8 cellular contexts compared by ENCODE assay signal in genomic region chr19:3056454-3057016, GRCh38. TPM values are rescaled to one million over a fixed set of nuclear protein-coding genes. Genes with fewer than 3 reads are reported as not detected.
A peak's percentile ranks its signal among the peaks of the same experiment; 100 is the strongest.
DNase-seq lines count a peak whose midpoint lies in the region; ATAC-seq and TF ChIP-seq lines count a peak whose summit lies in the region.
"Had no signal": no experiment of that assay in that cellular context is flagged by ENCODE, and none has a peak within 500 bp of the region (broad histone marks: within the 10 kb centered on the region; RNA-seq: fewer than 3 reads in every experiment).

No MANE protein-coding gene starts in this region.

- no peak overlapping the region for H2BK5ac ChIP-seq in trophoblast cell (ENCODE audit: low read depth, low read length, poor library complexity)

- peaks cover 11 to 20% of the 10 kb centered on the region in 2 experiments for H3K4me1 ChIP-seq in trophoblast cell (ENCODE audit: control insufficient read depth in 1 of 2, insufficient read depth in 2 of 2, low read length in 2 of 2)

- H2BK120ac ChIP-seq in trophoblast cell (ENCODE audit: insufficient read depth, low read length, poor library complexity) = no peak overlapping the region

- no peak overlapping the region for H3K9ac ChIP-seq in trophoblast cell (ENCODE audit: low read length)

- no peak overlapping the region for H3K27ac ChIP-seq in trophoblast cell (ENCODE audit: low read depth, low read length)

- no peak overlapping the region for H4K12ac ChIP-seq in trophoblast cell (ENCODE audit: low read depth, low read length)

- no peak for ATAC-seq in GM21526 (IDR thresholded peaks at IDR 0.05; ENCODE audit: low FRiP score, unreplicated experiment)
- no peak for ATAC-seq in HG03342 (IDR thresholded peaks at IDR 0.05; ENCODE audit: unreplicated experiment)

- H4K91ac ChIP-seq in trophoblast cell (ENCODE audit: low read depth, low read length) = no peak overlapping the region

- no peak overlapping the region for H4K8ac ChIP-seq in trophoblast cell (ENCODE audit: low read depth, low read length)

- WGBS in trophoblast cell (ENCODE audit: extremely low coverage, insufficient coverage, insufficient read length) = no CpG with 5 or more reads among the region's 10 CpGs

- H3K4me2 ChIP-seq in trophoblast cell (ENCODE audit: low read length) = no peak overlapping the region

- no peaks in the 10 kb centered on the region for H3K27me3 ChIP-seq in trophoblast cell (ENCODE audit: insufficient read depth, low read length)

- peaks cover 8% of the 10 kb centered on the region for H3K79me1 ChIP-seq in trophoblast cell (ENCODE audit: low read length)

- H2AFZ ChIP-seq in trophoblast cell (ENCODE audit: insufficient read depth, low read length, poor library complexity) = no peak overlapping the region

- peaks cover 4% of the 10 kb centered on the region for H3K79me2 ChIP-seq in trophoblast cell (ENCODE audit: control insufficient read depth, insufficient read depth, low read length, poor library complexity)

- peaks cover 4% of the 10 kb centered on the region for H3K9me3 ChIP-seq in trophoblast cell (ENCODE audit: insufficient read depth, low read depth, low read length)

- TF ChIP-seq CTCF in epithelial cell of esophagus (IDR thresholded peaks at IDR 0.05; ENCODE audit: insufficient read depth, low read depth, low read length, missing control alignments) = no peak

- H3K23ac ChIP-seq in trophoblast cell (ENCODE audit: low read length) = no peak overlapping the region

- H3K14ac ChIP-seq in trophoblast cell (ENCODE audit: low read length) = no peak overlapping the region

- H2BK12ac ChIP-seq in trophoblast cell (ENCODE audit: low read length) = no peak overlapping the region

- peak; percentile 64 for DNase-seq in D341Med (ENCODE audit: low spot score)
- peak; percentile 8 for DNase-seq in NCI-H226
- peak; percentile 35 for DNase-seq in epithelial cell of esophagus (ENCODE audit: low read depth)
- DNase-seq in trophoblast cell = peak; percentile 85 to 86
- DNase-seq in HPDE6-E6E7 (ENCODE audit: extremely low spot score) = no peak
- DNase-seq: activated naive CD4-positive, alpha-beta T cell treated with anti-CD3 and anti-CD28 coated beads, Interleukin-2, amount 50 U/mL, for 16 hours had no signal

- no peak overlapping the region for H3K18ac ChIP-seq in trophoblast cell (ENCODE audit: low read length)

- H3K4ac ChIP-seq in trophoblast cell (ENCODE audit: low read depth, low read length) = no peak overlapping the region

- peaks cover 57 to 58% of the 10 kb centered on the region in 2 experiments for H3K36me3 ChIP-seq in trophoblast cell (ENCODE audit: control insufficient read depth in 1 of 2, insufficient read depth in 2 of 2, low read length in 2 of 2)

- no peak overlapping the region for H2AK5ac ChIP-seq in trophoblast cell (ENCODE audit: low read length)

- H3K4me3 ChIP-seq in epithelial cell of esophagus (ENCODE audit: low read length) (no peak overlapping the region), trophoblast cell (ENCODE audit: low read depth, low read length) (no peak overlapping the region)

RNA-seq across cellular contexts. Expression of gene TLE5, which starts 5.8 kb away (rescaled TPM):
- polyA plus RNA-seq in trophoblast cell (2013) = 183 and 188 TPM in 2 replicates

RNA-seq across cellular contexts. Expression of gene TLE2, which starts 27.5 kb away (rescaled TPM):
- polyA plus RNA-seq in trophoblast cell (2013) = 1.2 and 1.4 TPM in 2 replicates

RNA-seq across cellular contexts. Expression of gene GNA11, which starts 37.6 kb away (rescaled TPM):
- polyA plus RNA-seq in trophoblast cell (2013) = 41.4 and 43.4 TPM in 2 replicates
